Comparison of ENCODE assay signal across 1 cellular context in genomic region chr16:2867661-2867986, GRCh38.
TF ChIP-seq lines count a peak whose summit lies in the region.

No MANE protein-coding gene starts in this region.

TF ChIP-seq in IMR-90, 13 proteins besides CTCF, POLR2A, EP300 and RAD21 (continued from another document):
- no peak for TF ChIP-seq ELK1 (IDR thresholded peaks at IDR 0.05; ENCODE audit: borderline replicate concordance, low read depth, low read length)
